ENCODE assay signal across 11 cellular contexts in the genomic region with DNA sequence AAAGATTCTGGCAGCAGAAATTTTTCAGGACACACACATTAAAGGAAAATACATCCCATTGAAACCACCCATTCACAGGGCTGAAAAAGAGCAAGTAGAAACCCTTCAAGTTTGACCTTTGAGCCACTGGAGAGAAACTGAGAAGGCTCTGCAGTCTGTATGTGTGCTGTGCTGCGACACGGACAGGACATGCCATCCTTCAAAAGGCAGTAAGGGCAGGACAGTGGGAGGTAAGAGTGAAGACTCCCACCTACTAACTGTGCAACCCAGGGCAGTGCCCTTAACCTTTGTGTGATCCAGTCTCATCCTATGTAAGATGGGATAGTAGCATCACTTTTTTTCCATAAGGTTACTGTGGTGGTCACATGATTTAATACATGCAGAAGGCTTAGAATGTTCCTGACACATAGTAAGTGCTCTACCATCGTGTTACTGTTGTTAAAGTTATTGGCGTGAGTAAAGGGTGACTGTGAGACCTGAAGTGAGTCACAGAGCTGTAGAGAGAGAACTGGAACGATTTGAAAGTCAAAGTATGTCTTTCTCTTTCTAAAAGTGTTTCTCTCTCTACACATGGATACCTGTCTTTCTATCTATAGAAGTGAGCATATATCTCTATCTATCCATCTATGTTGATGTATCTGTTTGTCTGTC.
DNase-seq lines count a peak whose midpoint lies in the region; ATAC-seq and TF ChIP-seq lines count a peak whose summit lies in the region.
"Had no signal": no experiment of that assay in that cellular context is flagged by ENCODE, and none has a peak within 500 bp of the region (broad histone marks: within the 10 kb centered on the region; RNA-seq: fewer than 3 reads in every experiment).

No MANE protein-coding gene starts in this region.

- DNase-seq in ELR (ENCODE audit: low read depth) (peak; percentile 66), Karpas-422 (no peak), kidney tubule cell (ENCODE audit: low spot score) (peak; percentile 46), lower leg skin (ENCODE audit: low spot score in 2 of 2) (no peak), NCI-H2029 (lab: John Stamatoyannopoulos, UW) (no peak), sciatic nerve (ENCODE audit: low spot score) (no peak), NCI-H1694 (lab: John Stamatoyannopoulos, UW) (no peak)
- DNase-seq: CD4-positive, alpha-beta memory T cell; Right ventricle myocardium superior had no signal

- TF ChIP-seq CTCF in lower leg skin (IDR thresholded peaks at IDR 0.05), result no peak

- H4K20me1 ChIP-seq in Karpas-422 (ENCODE audit: insufficient read depth, low read depth, low read length), result no peaks in the 10 kb centered on the region

- intact Hi-C loops in lower leg skin (cut with DNase I; ENCODE audit: low total_unique reads) (no loop called here), sciatic nerve (cut with DNase I) (no loop called here)

- no peak overlapping the region for H3K4me3 ChIP-seq in Karpas-422 (ENCODE audit: low read length)
- no peak overlapping the region for H3K4me3 ChIP-seq in lower leg skin (ENCODE audit: low read depth, poor library complexity, severe bottlenecking)
- H3K4me3 ChIP-seq: skin epidermis had no signal

- peak; percentile 60 for ATAC-seq in GM19455 (IDR thresholded peaks at IDR 0.05; ENCODE audit: unreplicated experiment)
- no peak for ATAC-seq in sciatic nerve

- no peak overlapping the region for H3K9ac ChIP-seq in Karpas-422 (ENCODE audit: low read length)

- H3K36me3 ChIP-seq in Karpas-422 (ENCODE audit: insufficient read depth, low read length), result no peaks in the 10 kb centered on the region

- 0 out of 2 replicates have a peak overlapping the region, but pooled peaks have one; percentile 5 for H2AFZ ChIP-seq in Karpas-422 (ENCODE audit: low read length)

- no peaks in the 10 kb centered on the region; the same call in 1 of the 2 replicates for H3K9me2 ChIP-seq in Karpas-422 (replicated peaks; ENCODE audit: insufficient read depth, low read length)

- no peaks in the 10 kb centered on the region for H3K79me2 ChIP-seq in Karpas-422 (ENCODE audit: low read length)

- H3K4me1 ChIP-seq in Karpas-422 (ENCODE audit: low read length), result peaks cover 7% of the 10 kb centered on the region

- 78 to 82% methylated on average over 5 of the region's 5 CpGs for WGBS in lower leg skin, 2 donors

- no peak for TF ChIP-seq POLR2A in lower leg skin (IDR thresholded peaks at IDR 0.05)

- H3K9me3 ChIP-seq in Karpas-422 (ENCODE audit: low read length), result no peaks in the 10 kb centered on the region

- H3K27me3 ChIP-seq in Karpas-422 (ENCODE audit: low read length), result no peaks in the 10 kb centered on the region

- H3K4me2 ChIP-seq in Karpas-422 (ENCODE audit: low read depth, low read length, poor library complexity, severe bottlenecking), result no peak overlapping the region

- H3K27ac ChIP-seq in Karpas-422 (ENCODE audit: low read length), result no peak overlapping the region
- H3K27ac ChIP-seq: skin epidermis had no signal

Comparison
In these comparisons a context has a peak if more than half of its experiments do, and no peak if none do; other contexts are left out.
1. DNase-seq: peak in ELR (single experiment) and kidney tubule cell (single experiment); none in Karpas-422 (single experiment), lower leg skin (0 of 2), NCI-H2029 (single experiment), sciatic nerve (single experiment) and NCI-H1694 (single experiment).